Comparison of ENCODE assay signal across 9 cellular contexts in the genomic region with DNA sequence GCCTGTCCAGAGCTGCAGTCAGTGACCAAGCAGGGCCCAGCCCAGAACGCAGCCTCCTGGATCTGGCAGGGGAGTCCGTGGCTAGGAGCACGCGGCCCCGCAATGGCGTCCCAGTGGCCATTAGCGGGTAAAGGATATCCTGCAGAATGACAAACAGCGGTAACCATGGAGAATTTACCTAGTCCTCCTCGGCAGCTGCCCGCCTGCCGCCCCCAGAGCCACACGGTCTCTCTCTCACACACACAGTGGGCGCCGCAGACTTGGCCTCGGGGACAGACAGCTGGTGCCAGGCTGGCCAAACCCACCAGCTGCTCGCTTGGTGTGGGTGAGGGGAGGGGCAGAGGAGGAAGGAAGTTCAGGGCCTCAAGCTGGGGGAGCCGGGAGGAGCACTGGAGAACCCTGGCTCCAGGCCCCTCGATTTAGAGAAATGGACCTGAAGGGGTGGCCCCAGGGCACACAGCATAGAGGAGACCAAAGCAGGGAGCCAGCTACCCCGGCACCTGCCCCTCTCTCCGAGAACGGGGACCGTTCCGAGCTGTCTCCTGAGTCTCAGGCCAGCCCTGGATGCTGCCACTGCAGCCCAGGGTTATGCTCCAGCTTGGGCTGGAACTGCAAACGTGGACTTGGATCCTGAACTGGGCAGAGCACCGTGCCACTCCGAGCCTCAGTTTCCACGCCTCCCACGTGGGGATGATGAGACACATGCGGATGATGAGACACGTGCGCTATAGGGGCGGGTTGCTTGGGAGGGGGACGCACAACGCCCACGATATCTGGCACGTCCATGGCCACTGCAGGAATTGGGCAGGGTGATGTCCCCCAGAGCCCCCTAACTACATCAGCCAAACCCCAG. TPM values are rescaled to one million over a fixed set of nuclear protein-coding genes. Genes with fewer than 3 reads are reported as not detected.
DNase-seq lines count a peak whose midpoint lies in the region; ATAC-seq, FAIRE-seq and TF ChIP-seq lines count a peak whose summit lies in the region.
"Had no signal": no experiment of that assay in that cellular context is flagged by ENCODE, and none has a peak within 500 bp of the region (broad histone marks: within the 10 kb centered on the region; RNA-seq: fewer than 3 reads in every experiment).

No MANE protein-coding gene starts in this region.

- TF ChIP-seq CTCF in astrocyte (IDR thresholded peaks at IDR 0.05; ENCODE audit: insufficient read depth, low read depth, low read length) (no peak), mesothelial cell of epicardium (IDR thresholded peaks at IDR 0.05; ENCODE audit: unreplicated experiment) (no peak), transverse colon (IDR thresholded peaks at IDR 0.05) (no peak)

- H3K27ac ChIP-seq in CD4-positive, CD25-positive, alpha-beta regulatory T cell (ENCODE audit: insufficient read depth, low read length, poor library complexity, severe bottlenecking), result no peak overlapping the region
- no peak overlapping the region for H3K27ac ChIP-seq in astrocyte (ENCODE audit: low read depth, low read length)
- H3K27ac ChIP-seq in transverse colon, result peak overlapping the region; percentile 75 to 87 (median 80)
- H3K27ac ChIP-seq in Karpas-422 (ENCODE audit: low read length), result no peak overlapping the region

- H3K9me3 ChIP-seq in CD4-positive, CD25-positive, alpha-beta regulatory T cell (ENCODE audit: control insufficient read depth in 2 of 2, low read length in 2 of 2), result no peaks in the 10 kb centered on the region
- no peaks in the 10 kb centered on the region for H3K9me3 ChIP-seq in astrocyte (ENCODE audit: insufficient read depth, low read depth, low read length)
- no peaks in the 10 kb centered on the region for H3K9me3 ChIP-seq in transverse colon
- no peaks in the 10 kb centered on the region for H3K9me3 ChIP-seq in Karpas-422 (ENCODE audit: low read length)

- in situ Hi-C loops in transverse colon (cut with MboI; ENCODE audit: low pct_ligation_motif_present in 1 of 4, low pct_unique_long_range_greater_than_20kb in 1 of 4, low sequenced_read_pairs in 3 of 4), result loop anchor here in 1 of 4 donors (10.0 kb wide), 1 partner anchor 97 kb away; the partner anchor contains the start of gene SBNO1

- ATAC-seq in CD4-positive, CD25-positive, alpha-beta regulatory T cell (ENCODE audit: low read depth in 2 of 2), result no peak
- ATAC-seq in HG02885 (IDR thresholded peaks at IDR 0.05; ENCODE audit: poor library complexity, unreplicated experiment), result no peak
- no peak for ATAC-seq in esophagus mucosa
- ATAC-seq: activated naive CD4-positive, alpha-beta T cell treated with anti-CD3 and anti-CD28 coated beads, Interleukin-2, amount 50 U/mL, for 72 hours had no signal

- H3K27ac Mint-ChIP-seq in CD4-positive, CD25-positive, alpha-beta regulatory T cell, result peak overlapping the region in 1 of 3 donors; percentile 25
- H3K27ac Mint-ChIP-seq in astrocyte (ENCODE audit: unreplicated experiment), result peak overlapping the region; percentile 83
- peak overlapping the region; percentile 94 for H3K27ac Mint-ChIP-seq in mesothelial cell of epicardium

- no peaks in the 10 kb centered on the region for H3K27me3 ChIP-seq in CD4-positive, CD25-positive, alpha-beta regulatory T cell (ENCODE audit: control insufficient read depth, insufficient read depth, low read length)
- H3K27me3 ChIP-seq in astrocyte (ENCODE audit: insufficient read depth, low read length) (no peaks in the 10 kb centered on the region), transverse colon (no peaks in the 10 kb centered on the region), Karpas-422 (ENCODE audit: low read length) (no peaks in the 10 kb centered on the region)

- H3K27me3 Mint-ChIP-seq in CD4-positive, CD25-positive, alpha-beta regulatory T cell, result peaks cover 11% of the 10 kb centered on the region
- no peaks in the 10 kb centered on the region for H3K27me3 Mint-ChIP-seq in astrocyte (ENCODE audit: low read depth, unreplicated experiment)
- no peaks in the 10 kb centered on the region for H3K27me3 Mint-ChIP-seq in mesothelial cell of epicardium (ENCODE audit: low read depth)

- H3K4me3 ChIP-seq in CD4-positive, CD25-positive, alpha-beta regulatory T cell (ENCODE audit: low read depth, low read length), result no peak overlapping the region
- H3K4me3 ChIP-seq in astrocyte (ENCODE audit: insufficient read depth, low read depth, low read length) (no peak overlapping the region), transverse colon (no peak overlapping the region), Karpas-422 (ENCODE audit: low read length) (no peak overlapping the region)

- H3K36me3 Mint-ChIP-seq in CD4-positive, CD25-positive, alpha-beta regulatory T cell, result no peaks in the 10 kb centered on the region
- H3K36me3 Mint-ChIP-seq in astrocyte (ENCODE audit: low read depth, unreplicated experiment) (peaks cover 8% of the 10 kb centered on the region), mesothelial cell of epicardium (peaks cover 14% of the 10 kb centered on the region)

- H3K36me3 ChIP-seq in CD4-positive, CD25-positive, alpha-beta regulatory T cell (ENCODE audit: control insufficient read depth, insufficient read depth, low read length), result no peaks in the 10 kb centered on the region
- peaks cover 10% of the 10 kb centered on the region for H3K36me3 ChIP-seq in astrocyte (ENCODE audit: insufficient read depth, low read length)
- peaks cover 0 to 9% (median 0%) of the 10 kb centered on the region in 4 donors for H3K36me3 ChIP-seq in transverse colon
- no peaks in the 10 kb centered on the region for H3K36me3 ChIP-seq in Karpas-422 (ENCODE audit: insufficient read depth, low read length)

- intact Hi-C loops in transverse colon (cut with DNase I; ENCODE audit: low total_unique reads), result no loop called here

- H3K4me1 ChIP-seq in CD4-positive, CD25-positive, alpha-beta regulatory T cell (ENCODE audit: control insufficient read depth, insufficient read depth, low read length, poor library complexity, severe bottlenecking), result peaks cover 22% of the 10 kb centered on the region
- H3K4me1 ChIP-seq in astrocyte (ENCODE audit: insufficient read depth, low read length) (peaks cover 35% of the 10 kb centered on the region), transverse colon (peaks cover 3 to 31% (median 30%) of the 10 kb centered on the region in 4 donors), Karpas-422 (ENCODE audit: low read length) (peaks cover 21% of the 10 kb centered on the region)

- peaks cover 59% of the 10 kb centered on the region for H4K20me1 ChIP-seq in astrocyte (ENCODE audit: insufficient read depth, low read length)
- H4K20me1 ChIP-seq in Karpas-422 (ENCODE audit: insufficient read depth, low read depth, low read length), result no peaks in the 10 kb centered on the region

- peak overlapping the region in 3 of 4 donors; percentile 41 to 47 (median 44) for H3K4me3 Mint-ChIP-seq in CD4-positive, CD25-positive, alpha-beta regulatory T cell
- peak overlapping the region; percentile 34 for H3K4me3 Mint-ChIP-seq in astrocyte (ENCODE audit: unreplicated experiment)
- H3K4me3 Mint-ChIP-seq in mesothelial cell of epicardium, result peak overlapping the region; percentile 63

- H3K4me2 ChIP-seq in astrocyte (ENCODE audit: low read length) (peak overlapping the region; percentile 100), Karpas-422 (ENCODE audit: low read depth, low read length, poor library complexity, severe bottlenecking) (no peak overlapping the region)

- no peaks in the 10 kb centered on the region for H3K9me3 Mint-ChIP-seq in CD4-positive, CD25-positive, alpha-beta regulatory T cell
- H3K9me3 Mint-ChIP-seq in astrocyte (ENCODE audit: unreplicated experiment) (no peaks in the 10 kb centered on the region), mesothelial cell of epicardium (no peaks in the 10 kb centered on the region)
- H3K9me3 Mint-ChIP-seq: activated naive CD4-positive, alpha-beta T cell treated with anti-CD3 and anti-CD28 coated beads, Interleukin-2, amount 50 U/mL, for 72 hours had no signal

- peaks cover 0 to 24% (median 6%) of the 10 kb centered on the region in 4 donors for H3K4me1 Mint-ChIP-seq in CD4-positive, CD25-positive, alpha-beta regulatory T cell
- peaks cover 5% of the 10 kb centered on the region for H3K4me1 Mint-ChIP-seq in astrocyte (ENCODE audit: low read depth, unreplicated experiment)
- H3K4me1 Mint-ChIP-seq in mesothelial cell of epicardium, result peaks cover 20% of the 10 kb centered on the region

- DNase-seq in CD4-positive, CD25-positive, alpha-beta regulatory T cell, result no peak
- DNase-seq in MV-4-11 (lab: John Stamatoyannopoulos, UW) (peak; percentile 39), astrocyte (ENCODE audit: low read depth) (peak; percentile 15), mesothelial cell of epicardium (ENCODE audit: low spot score in 2 of 2, unreplicated experiment in 2 of 2) (no peak), transverse colon (peak; percentile 20), Karpas-422 (no peak)

- TF ChIP-seq POLR2A in transverse colon (IDR thresholded peaks at IDR 0.05), result no peak

- no peak for FAIRE-seq in astrocyte (lab: Jason Lieb, UNC)

- H3K9ac ChIP-seq in astrocyte (ENCODE audit: low read length) (peak overlapping the region; percentile 97), Karpas-422 (ENCODE audit: low read length) (no peak overlapping the region)

- WGBS in transverse colon (ENCODE audit: low coverage in 1 of 2), 2 donors, result 72% methylated on average over 32 of the region's 36 CpGs; no CpG with 5 or more reads in 1 of the 2 donors

- H2AFZ ChIP-seq in astrocyte (ENCODE audit: low read depth, low read length), result no peak overlapping the region
- no peak overlapping the region for H2AFZ ChIP-seq in Karpas-422 (ENCODE audit: low read length)

- H3K9me2 ChIP-seq in Karpas-422 (replicated peaks; ENCODE audit: insufficient read depth, low read length), result no peaks in the 10 kb centered on the region

- no peak for TF ChIP-seq EP300 in transverse colon (IDR thresholded peaks at IDR 0.05; ENCODE audit: low read depth)

- H3K79me2 ChIP-seq in astrocyte (ENCODE audit: insufficient read depth, low read length), result peaks cover 80% of the 10 kb centered on the region
- H3K79me2 ChIP-seq in Karpas-422 (ENCODE audit: low read length), result peaks cover 40% of the 10 kb centered on the region

RNA-seq across cellular contexts. Expression of gene CDK2AP1, which starts 3.4 kb away (rescaled TPM):
- 9.2 TPM for total RNA-seq in CD4-positive, CD25-positive, alpha-beta regulatory T cell
- 1 to 10 TPM; 1.0 to 6.5 (median 3.2) TPM for polyA plus RNA-seq in CD4-positive, CD25-positive, alpha-beta regulatory T cell
- total RNA-seq in astrocyte, result 236 and 246 TPM in 2 replicates
- total RNA-seq in mesothelial cell of epicardium, result 108 to 117 TPM (median 113 TPM) in 3 replicates
- total RNA-seq in transverse colon, result 10 to 100 TPM; 14.2 to 60.5 (median 45.6) TPM
- 71.1 and 101 TPM in 2 replicates for total RNA-seq in Karpas-422 (2014; rRNA removed; shearing (Covaris generic); ENCODE audit: low replicate concordance)
- 109 TPM for total RNA-seq in esophagus mucosa

RNA-seq across cellular contexts. Expression of gene MTRFR, which starts 35.0 kb away (rescaled TPM):
- total RNA-seq in CD4-positive, CD25-positive, alpha-beta regulatory T cell, result 31.0 TPM
- 10 to 100 TPM; 32.8 to 46.4 (median 44.2) TPM for polyA plus RNA-seq in CD4-positive, CD25-positive, alpha-beta regulatory T cell
- 11.1 and 12.4 TPM in 2 replicates for total RNA-seq in astrocyte
- 15.3 to 16.6 TPM (median 15.7 TPM) in 3 replicates for total RNA-seq in mesothelial cell of epicardium
- total RNA-seq in transverse colon, result 10 to 100 TPM in 2 of 4 donors, 1 to 10 TPM in 2; 3.6 to 19.2 (median 9.7) TPM
- 19.4 and 19.6 TPM in 2 replicates for total RNA-seq in Karpas-422 (2014; rRNA removed; shearing (Covaris generic); ENCODE audit: low replicate concordance)
- total RNA-seq in esophagus mucosa, result 7.7 TPM

RNA-seq across cellular contexts. Expression of gene MPHOSPH9, which starts 35.3 kb away (rescaled TPM):
- 83.5 TPM for total RNA-seq in CD4-positive, CD25-positive, alpha-beta regulatory T cell
- 10 to 100 TPM; 30.9 to 50.6 (median 41.0) TPM for polyA plus RNA-seq in CD4-positive, CD25-positive, alpha-beta regulatory T cell
- total RNA-seq in astrocyte (21.6 and 24.9 TPM in 2 replicates), mesothelial cell of epicardium (35.7 to 40.9 TPM (median 36.5 TPM) in 3 replicates), transverse colon (10 to 100 TPM; 15.6 to 90.9 (median 40.7) TPM), esophagus mucosa (13.0 TPM)
- 61.7 and 84.9 TPM in 2 replicates for total RNA-seq in Karpas-422 (2014; rRNA removed; shearing (Covaris generic); ENCODE audit: low replicate concordance)

Comparison
In these comparisons a context has a peak if more than half of its experiments do, and no peak if none do; other contexts are left out.
1. DNase-seq: peak in MV-4-11 (single experiment), astrocyte (single experiment) and transverse colon (single experiment); none in CD4-positive, CD25-positive, alpha-beta regulatory T cell (0 of 3), mesothelial cell of epicardium (0 of 2) and Karpas-422 (single experiment).
2. H3K27ac ChIP-seq: peak in transverse colon (4 of 4); none in CD4-positive, CD25-positive, alpha-beta regulatory T cell (single experiment), astrocyte (single experiment) and Karpas-422 (single experiment).
3. Peak in every context shown above with its lines, with median percentiles within 50 percentile points of each other: H3K4me3 Mint-ChIP-seq.